In genomic region chr1:1470626-1471388, GRCh38 we compare ENCODE assay signal across 6 cellular contexts. TPM values are rescaled to one million over a fixed set of nuclear protein-coding genes. Genes with fewer than 3 reads are reported as not detected.
DNase-seq lines count a peak whose midpoint lies in the region; ATAC-seq and TF ChIP-seq lines count a peak whose summit lies in the region.

No MANE protein-coding gene starts in this region.

- H3K4me3 ChIP-seq in CD4-positive, alpha-beta memory T cell (ENCODE audit: low read length in 2 of 2): peak overlapping the region; percentile 54 to 83
- peak overlapping the region; percentile 78 for H3K4me3 ChIP-seq in RWPE2 (ENCODE audit: severe bottlenecking)
- H3K4me3 ChIP-seq in gastroesophageal sphincter: peak overlapping the region; percentile 67 to 79

- H3K27ac Mint-ChIP-seq in CD4-positive, alpha-beta memory T cell: peak overlapping the region; percentile 77 to 99 (median 93)

- POLR2A ChIA-PET in CD4-positive, alpha-beta memory T cell (lab: Charles Lee; ENCODE audit: partially characterized antibody): no interaction called here

- no peak for TF ChIP-seq POLR2A in gastroesophageal sphincter (IDR thresholded peaks at IDR 0.05)

- peaks cover 8 to 38% (median 19%) of the 10 kb centered on the region in 4 donors for H3K4me1 Mint-ChIP-seq in CD4-positive, alpha-beta memory T cell

- TF ChIP-seq EP300 in gastroesophageal sphincter (IDR thresholded peaks at IDR 0.05): no peak

- no peaks in the 10 kb centered on the region for H3K9me3 ChIP-seq in CD4-positive, alpha-beta memory T cell (ENCODE audit: control insufficient read depth in 1 of 2, low read length in 2 of 2)
- no peaks in the 10 kb centered on the region for H3K9me3 ChIP-seq in RWPE2 (ENCODE audit: severe bottlenecking)
- no peaks in the 10 kb centered on the region for H3K9me3 ChIP-seq in gastroesophageal sphincter

- H3K36me3 ChIP-seq in CD4-positive, alpha-beta memory T cell (ENCODE audit: insufficient read depth, low read length): no peaks in the 10 kb centered on the region
- H3K36me3 ChIP-seq in RWPE2 (ENCODE audit: low read depth) (peaks cover 11% of the 10 kb centered on the region), gastroesophageal sphincter (no peaks in the 10 kb centered on the region)

- H3K4me3 Mint-ChIP-seq in CD4-positive, alpha-beta memory T cell: peak overlapping the region; percentile 84 to 97 (median 91)

- CTCF ChIA-PET in CD4-positive, alpha-beta memory T cell (lab: Charles Lee; ENCODE audit: partially characterized antibody): interaction anchor here (1.0 to 1.2 kb wide), 2 partner anchors 30 to 34 kb away, joined by 3 to 4 read pairs; no protein-coding TSS in a partner anchor

- H3K4me1 ChIP-seq in CD4-positive, alpha-beta memory T cell (ENCODE audit: insufficient read depth, low read length): peaks cover 24% of the 10 kb centered on the region
- H3K4me1 ChIP-seq in RWPE2 (ENCODE audit: insufficient read depth, poor library complexity, severe bottlenecking) (no peaks in the 10 kb centered on the region), gastroesophageal sphincter (peaks cover 0 to 30% (median 17%) of the 10 kb centered on the region in 3 donors)

- intact Hi-C loops in CD4-positive, alpha-beta memory T cell (cut with micrococcal nuclease): loop anchor here (1.0 to 2.0 kb wide), 3 partner anchors 40 to 103 kb away; partner anchors contain the start of genes MRPL20 and SSU72

- H3K36me3 Mint-ChIP-seq in CD4-positive, alpha-beta memory T cell: peaks cover 0 to 2% of the 10 kb centered on the region in 2 donors

- peak overlapping the region; percentile 56 for H3K27ac ChIP-seq in CD4-positive, alpha-beta memory T cell (ENCODE audit: low read depth, low read length)
- peak overlapping the region; percentile 80 for H3K27ac ChIP-seq in RWPE2 (ENCODE audit: poor library complexity, severe bottlenecking)
- peak overlapping the region; percentile 63 to 91 (median 90) for H3K27ac ChIP-seq in gastroesophageal sphincter
- H3K27ac ChIP-seq in temporal lobe (ENCODE audit: low read depth, low read length): peak overlapping the region; percentile 75

- no peaks in the 10 kb centered on the region for H3K9me3 Mint-ChIP-seq in CD4-positive, alpha-beta memory T cell

- TF ChIP-seq CTCF in RWPE2 (IDR thresholded peaks at IDR 0.05; ENCODE audit: poor library complexity, severe bottlenecking): no peak
- TF ChIP-seq CTCF in gastroesophageal sphincter (IDR thresholded peaks at IDR 0.05): no peak

- WGBS in gastroesophageal sphincter (ENCODE audit: low coverage in 1 of 2), 2 donors: 13% methylated on average over 16 of the region's 16 CpGs

- no peaks in the 10 kb centered on the region for H3K27me3 ChIP-seq in CD4-positive, alpha-beta memory T cell (ENCODE audit: insufficient read depth, low read length)
- H3K27me3 ChIP-seq in RWPE2 (ENCODE audit: insufficient read depth, poor library complexity, severe bottlenecking) (no peaks in the 10 kb centered on the region), gastroesophageal sphincter (no peaks in the 10 kb centered on the region)

- peak in 2 of 5 donors; percentile 35 to 56 for DNase-seq in CD4-positive, alpha-beta memory T cell
- no peak for DNase-seq in RWPE2 (ENCODE audit: low spot score)

- H3K27me3 Mint-ChIP-seq in CD4-positive, alpha-beta memory T cell: no peaks in the 10 kb centered on the region

- ATAC-seq in RWPE2 (ENCODE audit: low read depth): peak; percentile 21
- no peak for ATAC-seq in gastroesophageal sphincter
- no peak for ATAC-seq in HG02981 (IDR thresholded peaks at IDR 0.05; ENCODE audit: unreplicated experiment)
- ATAC-seq in GM18873 (IDR thresholded peaks at IDR 0.05; ENCODE audit: low FRiP score, unreplicated experiment): no peak

RNA-seq across cellular contexts. Expression of gene ATAD3B, which starts 0.8 kb away (rescaled TPM):
- total RNA-seq in CD4-positive, alpha-beta memory T cell: 10 to 100 TPM; 51.1 to 53.8 TPM
- 1 to 10 TPM; 2.9 to 8.1 TPM for polyA plus RNA-seq in CD4-positive, alpha-beta memory T cell
- 10 to 100 TPM in 2 of 4 donors, 1 to 10 TPM in 2; 4.1 to 17.9 (median 12.1) TPM for total RNA-seq in gastroesophageal sphincter
- total RNA-seq in temporal lobe: 10.8 TPM

RNA-seq across cellular contexts. Expression of gene ATAD3C, which starts 21.3 kb away (rescaled TPM):
- 1 to 10 TPM; 1.5 to 1.6 TPM for total RNA-seq in CD4-positive, alpha-beta memory T cell
- polyA plus RNA-seq in CD4-positive, alpha-beta memory T cell: 1 to 10 TPM; 1.8 to 2.1 TPM
- total RNA-seq in gastroesophageal sphincter: 1 to 10 TPM in 1 of 4 donors, under 1 TPM in 2, not detected in 1; 0.47 to 1.1 (median 0.94) TPM
- 0.49 TPM for total RNA-seq in temporal lobe

RNA-seq across cellular contexts. Expression of gene VWA1, which starts 35.3 kb away (rescaled TPM):
- not detected for total RNA-seq in CD4-positive, alpha-beta memory T cell
- polyA plus RNA-seq in CD4-positive, alpha-beta memory T cell: not detected
- 100 to 1,000 TPM in 2 of 4 donors, 10 to 100 TPM in 2; 59.8 to 137 (median 96.4) TPM for total RNA-seq in gastroesophageal sphincter
- total RNA-seq in temporal lobe: 6.4 TPM

RNA-seq across cellular contexts. Expression of gene ATAD3A, which starts 41.2 kb away (rescaled TPM):
- 10 to 100 TPM; 23.0 to 24.7 TPM for total RNA-seq in CD4-positive, alpha-beta memory T cell
- 10 to 100 TPM in 1 of 2 donors, 1 to 10 TPM in 1; 9.5 to 12.2 TPM for polyA plus RNA-seq in CD4-positive, alpha-beta memory T cell
- total RNA-seq in gastroesophageal sphincter (10 to 100 TPM; 14.9 to 32.9 (median 19.1) TPM), temporal lobe (9.8 TPM)

RNA-seq across cellular contexts. Expression of gene ANKRD65, which starts 49.7 kb away (rescaled TPM):
- total RNA-seq in CD4-positive, alpha-beta memory T cell: not detected
- not detected for polyA plus RNA-seq in CD4-positive, alpha-beta memory T cell
- 10 to 100 TPM in 2 of 4 donors, 1 to 10 TPM in 2; 8.7 to 16.9 (median 10.3) TPM for total RNA-seq in gastroesophageal sphincter
- total RNA-seq in temporal lobe: 0.49 TPM
